20 cellular contexts compared by ENCODE assay signal in genomic region chr7:45713669-45714520, GRCh38.
DNase-seq lines count a peak whose midpoint lies in the region; ATAC-seq, FAIRE-seq and TF ChIP-seq lines count a peak whose summit lies in the region.
"Had no signal": no experiment of that assay in that cellular context is flagged by ENCODE, and none has a peak within 500 bp of the region (broad histone marks: within the 10 kb centered on the region; RNA-seq: fewer than 3 reads in every experiment).

No MANE protein-coding gene starts in this region.

- H3K9me3 Mint-ChIP-seq in activated CD8-positive, alpha-beta memory T cell treated with anti-CD3 and anti-CD28 coated beads, Interleukin-2, amount 10 ng/mL, durations not matched to agents 7 days and 5 days (ENCODE audit: low read depth): no peaks in the 10 kb centered on the region
- H3K9me3 Mint-ChIP-seq in osteocyte (ENCODE audit: unreplicated experiment): no peaks in the 10 kb centered on the region
- H3K9me3 Mint-ChIP-seq in activated naive CD8-positive, alpha-beta T cell treated with anti-CD3 and anti-CD28 coated beads for 36 hours: no peaks in the 10 kb centered on the region
- H3K9me3 Mint-ChIP-seq: IgD-negative memory B cell had no signal

- POLR2A ChIA-PET in K562 (lab: Yijun Ruan, JAX): interaction anchor here (0.5 to 0.6 kb wide), 2 partner anchors 11 to 121 kb away, joined by 4 read pairs; no protein-coding TSS in a partner anchor

- H3K4me3 ChIP-seq in K562: no peak overlapping the region
- H3K4me3 ChIP-seq: A549, SJCRH30 had no signal

- no peaks in the 10 kb centered on the region for H3K36me3 ChIP-seq in K562 (ENCODE audit: control insufficient read depth, insufficient read depth, low read length)
- H3K36me3 ChIP-seq: SJCRH30 had no signal

- BruUV-seq in K562 (replicated peaks; lab: Mats Ljungman, UMichigan): no TSS peak

- CTCF ChIA-PET in activated CD8-positive, alpha-beta memory T cell treated with anti-CD3 and anti-CD28 coated beads, Interleukin-2, amount 10 ng/mL, durations not matched to agents 7 days and 5 days (lab: Charles Lee): no interaction called here
- CTCF ChIA-PET in K562 (lab: Yijun Ruan, JAX; ENCODE audit: low intra/inter-chr PET ratio): no interaction called here

- no peak overlapping the region for H3K4me2 ChIP-seq in K562 (ENCODE audit: insufficient read depth, low read length)
- H3K4me2 ChIP-seq: A549 had no signal

- no peak overlapping the region for H2AFZ ChIP-seq in K562 (ENCODE audit: low read depth, low read length)

- no peak for TF ChIP-seq RAD21 in K562 (CRISPR knock-in tag; conservative IDR thresholded peaks at IDR 0.05 in 1 of 2, IDR thresholded peaks at IDR 0.05 in 1 of 2)

- H3K4me3 Mint-ChIP-seq in activated CD8-positive, alpha-beta memory T cell treated with anti-CD3 and anti-CD28 coated beads, Interleukin-2, amount 10 ng/mL, durations not matched to agents 7 days and 5 days: no peak overlapping the region
- H3K4me3 Mint-ChIP-seq in osteocyte (ENCODE audit: unreplicated experiment): no peak overlapping the region
- H3K4me3 Mint-ChIP-seq in activated naive CD8-positive, alpha-beta T cell treated with anti-CD3 and anti-CD28 coated beads for 36 hours: no peak overlapping the region
- H3K4me3 Mint-ChIP-seq: IgD-negative memory B cell had no signal

- H3K79me2 ChIP-seq in K562 (ENCODE audit: control insufficient read depth, insufficient read depth, low read length): no peaks in the 10 kb centered on the region

- no peak for TF ChIP-seq CTCF in K562 (IDR thresholded peaks at IDR 0.05 in 2 of 3, conservative IDR thresholded peaks at IDR 0.05 in 1 of 3; ENCODE audit: insufficient read depth in 2 of 3, low read depth in 1 of 3, low read length in 3 of 3)
- TF ChIP-seq CTCF in osteocyte (IDR thresholded peaks at IDR 0.05): no peak

- H3K27ac ChIP-seq in K562 (ENCODE audit: extremely low read depth, low read depth, low read length): no peak overlapping the region
- H3K27ac ChIP-seq: A549, C4-2B, RWPE1, SJCRH30 had no signal

- intact Hi-C loops in K562 (cut with micrococcal nuclease): no loop called here

- H3K36me3 Mint-ChIP-seq in activated CD8-positive, alpha-beta memory T cell treated with anti-CD3 and anti-CD28 coated beads, Interleukin-2, amount 10 ng/mL, durations not matched to agents 7 days and 5 days: no peaks in the 10 kb centered on the region
- no peaks in the 10 kb centered on the region for H3K36me3 Mint-ChIP-seq in osteocyte (ENCODE audit: unreplicated experiment)
- H3K36me3 Mint-ChIP-seq in activated naive CD8-positive, alpha-beta T cell treated with anti-CD3 and anti-CD28 coated beads for 36 hours: no peaks in the 10 kb centered on the region
- H3K36me3 Mint-ChIP-seq: IgD-negative memory B cell had no signal

- no peak overlapping the region for H3K9ac ChIP-seq in K562 (ENCODE audit: insufficient read depth in 1 of 2, low read depth in 2 of 2, low read length in 2 of 2)

- under 1% methylated on average over 18 of the region's 23 CpGs for WGBS in K562 (ENCODE audit: insufficient coverage, low coverage, missing lambda C conversion rate)

- no peak for FAIRE-seq in K562 (lab: Jason Lieb, UNC)
- FAIRE-seq: A549 had no signal

- no peak for TF ChIP-seq EP300 in K562 (IDR thresholded peaks at IDR 0.05; ENCODE audit: low read length)

- H3K4me1 ChIP-seq in K562 (replicated peaks in 1 of 2; ENCODE audit: control insufficient read depth in 2 of 2, insufficient read depth in 2 of 2, low read length in 2 of 2): peaks cover 0 to under 1% of the 10 kb centered on the region in 2 experiments; a peak in 1 of 5 replicates
- H3K4me1 ChIP-seq: A549, Caco-2 had no signal

- no peak for TF ChIP-seq POLR2A in K562 (conservative IDR thresholded peaks at IDR 0.05)

- peaks cover 23 to 87% of the 10 kb centered on the region in 2 experiments; a peak in 4 of 5 replicates for H3K27me3 ChIP-seq in K562 (ENCODE audit: control insufficient read depth in 2 of 2, insufficient read depth in 2 of 2, low read length in 2 of 2)

- H4K20me1 ChIP-seq in K562 (replicated peaks; ENCODE audit: control insufficient read depth, insufficient read depth, low read length): peaks cover 3% of the 10 kb centered on the region; the same call in 1 of the 2 replicates

- H3K27me3 Mint-ChIP-seq in activated CD8-positive, alpha-beta memory T cell treated with anti-CD3 and anti-CD28 coated beads, Interleukin-2, amount 10 ng/mL, durations not matched to agents 7 days and 5 days: no peaks in the 10 kb centered on the region
- H3K27me3 Mint-ChIP-seq in osteocyte (ENCODE audit: unreplicated experiment): no peaks in the 10 kb centered on the region
- no peaks in the 10 kb centered on the region for H3K27me3 Mint-ChIP-seq in activated naive CD8-positive, alpha-beta T cell treated with anti-CD3 and anti-CD28 coated beads for 36 hours
- H3K27me3 Mint-ChIP-seq: IgD-negative memory B cell had no signal

- no peaks in the 10 kb centered on the region for H3K9me3 ChIP-seq in K562 (replicated peaks; ENCODE audit: control insufficient read depth, insufficient read depth, low read depth, low read length)
- H3K9me3 ChIP-seq: A549, Caco-2, SJCRH30 had no signal

- no peak overlapping the region for H3K27ac Mint-ChIP-seq in activated CD8-positive, alpha-beta memory T cell treated with anti-CD3 and anti-CD28 coated beads, Interleukin-2, amount 10 ng/mL, durations not matched to agents 7 days and 5 days
- H3K27ac Mint-ChIP-seq in osteocyte (ENCODE audit: unreplicated experiment): no peak overlapping the region
- H3K27ac Mint-ChIP-seq in activated naive CD8-positive, alpha-beta T cell treated with anti-CD3 and anti-CD28 coated beads for 36 hours: no peak overlapping the region

- H3K4me1 Mint-ChIP-seq in activated CD8-positive, alpha-beta memory T cell treated with anti-CD3 and anti-CD28 coated beads, Interleukin-2, amount 10 ng/mL, durations not matched to agents 7 days and 5 days: peaks cover 2% of the 10 kb centered on the region
- no peaks in the 10 kb centered on the region for H3K4me1 Mint-ChIP-seq in osteocyte (ENCODE audit: unreplicated experiment)
- H3K4me1 Mint-ChIP-seq in activated naive CD8-positive, alpha-beta T cell treated with anti-CD3 and anti-CD28 coated beads for 36 hours: no peaks in the 10 kb centered on the region
- H3K4me1 Mint-ChIP-seq: IgD-negative memory B cell had no signal

- peak; percentile 47 for DNase-seq in activated CD8-positive, alpha-beta memory T cell treated with anti-CD3 and anti-CD28 coated beads for 24 hours
- DNase-seq in activated CD8-positive, alpha-beta memory T cell treated with anti-CD3 and anti-CD28 coated beads, Interleukin-2, amount 10 ng/mL, durations not matched to agents 7 days and 5 days: no peak
- DNase-seq in K562 (ENCODE audit: extremely low read depth in 1 of 4, low spot score in 3 of 4): no peak
- peak; percentile 78 for DNase-seq in osteocyte (ENCODE audit: extremely low spot score, unreplicated experiment)
- no peak for DNase-seq in NCI-H1436 (lab: John Stamatoyannopoulos, UW)
- DNase-seq in activated naive CD8-positive, alpha-beta T cell treated with anti-CD3 and anti-CD28 coated beads for 36 hours: no peak
- no peak for DNase-seq in NCI-H526 treated with DMSO at 0.1 percent for 48 hours (lab: John Stamatoyannopoulos, UW)
- DNase-seq: Caco-2; DMS53; H7; NCI-H187 treated with DMSO at 0.1 percent for 48 hours; NCI-H345; NCI-H526; NK-92 treated with Interleukin-12 subunit alpha and Interleukin-12 subunit beta, amount 100 ng/mL, for 24 hours; OCI-M1; SJCRH30 had no signal

- in situ Hi-C loops in K562 (cut with MboI): no loop called here

- no peak for ATAC-seq in activated CD8-positive, alpha-beta memory T cell treated with anti-CD3 and anti-CD28 coated beads, Interleukin-2, amount 10 ng/mL, durations not matched to agents 7 days and 5 days
- ATAC-seq in K562: peak; percentile 5; the same call in 2 of the 3 replicates

- H3K9me1 ChIP-seq in K562 (ENCODE audit: control insufficient read depth, insufficient read depth, low read length): no peaks in the 10 kb centered on the region

TF ChIP-seq in K562, 482 proteins besides CTCF, POLR2A, EP300 and RAD21:
- no peak for TF ChIP-seq FOXP4 (CRISPR knock-in tag; IDR thresholded peaks at IDR 0.05; ENCODE audit: borderline replicate concordance)
- TF ChIP-seq ZNF311 (CRISPR knock-in tag; IDR thresholded peaks at IDR 0.05): no peak
- TF ChIP-seq TARDBP (IDR thresholded peaks at IDR 0.05): no peak
- TF ChIP-seq ZFP36 (IDR thresholded peaks at IDR 0.05; ENCODE audit: low read depth, low read length, partially characterized antibody): no peak
- no peak for TF ChIP-seq ESRRB (CRISPR knock-in tag; IDR thresholded peaks at IDR 0.05; ENCODE audit: borderline replicate concordance)
- TF ChIP-seq FOXP1 (CRISPR knock-in tag; IDR thresholded peaks at IDR 0.05): no peak
TF ChIP-seq in K562: peak in this region for 0.

Comparison
In these comparisons a context has a peak if more than half of its experiments do, and no peak if none do; other contexts are left out.
1. DNase-seq: peak in activated CD8-positive, alpha-beta memory T cell treated with anti-CD3 and anti-CD28 coated beads for 24 hours (single experiment) and osteocyte (single experiment); none in activated CD8-positive, alpha-beta memory T cell treated with anti-CD3 and anti-CD28 coated beads, Interleukin-2, amount 10 ng/mL, durations not matched to agents 7 days and 5 days (single experiment), K562 (0 of 4), NCI-H1436 (single experiment), activated naive CD8-positive, alpha-beta T cell treated with anti-CD3 and anti-CD28 coated beads for 36 hours (single experiment) and NCI-H526 treated with DMSO at 0.1 percent for 48 hours (single experiment).